ENCODE assay signal across 36 cellular contexts in the genomic region with DNA sequence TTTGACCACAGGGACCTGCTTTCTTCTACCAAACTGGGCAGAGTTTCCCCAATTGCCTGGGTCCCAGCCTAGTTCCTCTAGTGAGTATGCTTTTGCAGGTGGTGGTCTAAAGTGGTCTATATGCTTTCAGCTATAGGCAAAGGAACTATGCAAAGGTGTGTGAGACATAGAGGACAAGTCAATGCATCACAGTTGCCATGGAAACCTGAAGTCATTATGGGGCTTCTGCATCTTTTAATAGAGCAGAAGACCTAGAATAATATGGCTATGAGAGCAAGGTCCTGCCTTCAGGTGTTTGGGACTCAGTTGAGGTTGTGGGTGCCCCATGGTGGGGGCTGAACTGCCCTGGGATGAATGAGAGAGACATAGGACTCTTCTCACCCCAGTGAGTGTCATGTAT.
DNase-seq lines count a peak whose midpoint lies in the region; ATAC-seq, FAIRE-seq and TF ChIP-seq lines count a peak whose summit lies in the region.
"Had no signal": no experiment of that assay in that cellular context is flagged by ENCODE, and none has a peak within 500 bp of the region (broad histone marks: within the 10 kb centered on the region; RNA-seq: fewer than 3 reads in every experiment).

No MANE protein-coding gene starts in this region.

- H3K27ac Mint-ChIP-seq in astrocyte (ENCODE audit: unreplicated experiment) = no peak overlapping the region
- no peak overlapping the region for H3K27ac Mint-ChIP-seq in naive thymus-derived CD4-positive, alpha-beta T cell
- no peak overlapping the region for H3K27ac Mint-ChIP-seq in activated naive CD8-positive, alpha-beta T cell treated with anti-CD3 and anti-CD28 coated beads, Interleukin-2, amount 50 U/mL, for 24 hours
- H3K27ac Mint-ChIP-seq: B cell; CD4-positive, alpha-beta memory T cell; CD4-positive, alpha-beta T cell; CD4-positive, CD25-positive, alpha-beta regulatory T cell; CD8-positive, alpha-beta T cell had no signal

- TF ChIP-seq CTCF in astrocyte (IDR thresholded peaks at IDR 0.05; ENCODE audit: insufficient read depth, low read depth, low read length) (no peak), K562 (IDR thresholded peaks at IDR 0.05 in 2 of 3, conservative IDR thresholded peaks at IDR 0.05 in 1 of 3; ENCODE audit: insufficient read depth in 2 of 3, low read depth in 1 of 3, low read length in 3 of 3) (no peak)

- POLR2A ChIA-PET in K562 (lab: Yijun Ruan, JAX) = no interaction called here
- POLR2A ChIA-PET in naive thymus-derived CD4-positive, alpha-beta T cell (lab: Charles Lee) = no interaction called here

- BruUV-seq in K562 (replicated peaks; lab: Mats Ljungman, UMichigan) = no TSS peak

- no peaks in the 10 kb centered on the region for H3K9me3 Mint-ChIP-seq in astrocyte (ENCODE audit: unreplicated experiment)
- H3K9me3 Mint-ChIP-seq in naive thymus-derived CD4-positive, alpha-beta T cell = no peaks in the 10 kb centered on the region
- H3K9me3 Mint-ChIP-seq in activated naive CD8-positive, alpha-beta T cell treated with anti-CD3 and anti-CD28 coated beads, Interleukin-2, amount 50 U/mL, for 24 hours = no peaks in the 10 kb centered on the region
- H3K9me3 Mint-ChIP-seq: CD14-positive monocyte; CD4-positive, alpha-beta memory T cell; CD4-positive, alpha-beta T cell; CD4-positive, CD25-positive, alpha-beta regulatory T cell; CD8-positive, alpha-beta memory T cell; CD8-positive, alpha-beta T cell had no signal

- H3K4me3 Mint-ChIP-seq in astrocyte (ENCODE audit: unreplicated experiment) = no peak overlapping the region
- H3K4me3 Mint-ChIP-seq in naive thymus-derived CD4-positive, alpha-beta T cell = no peak overlapping the region
- H3K4me3 Mint-ChIP-seq in activated naive CD8-positive, alpha-beta T cell treated with anti-CD3 and anti-CD28 coated beads, Interleukin-2, amount 50 U/mL, for 24 hours = no peak overlapping the region
- H3K4me3 Mint-ChIP-seq: B cell; CD14-positive monocyte; CD4-positive, alpha-beta memory T cell; CD4-positive, alpha-beta T cell; CD4-positive, CD25-positive, alpha-beta regulatory T cell; CD8-positive, alpha-beta memory T cell; CD8-positive, alpha-beta T cell had no signal

- CTCF ChIA-PET in K562 (lab: Yijun Ruan, JAX; ENCODE audit: low intra/inter-chr PET ratio) = no interaction called here
- CTCF ChIA-PET in naive thymus-derived CD4-positive, alpha-beta T cell (lab: Charles Lee) = interaction anchor here (0.6 kb wide), 1 partner anchor 111 kb away, joined by 6 read pairs; no protein-coding TSS in a partner anchor

- TF ChIP-seq RAD21 in K562 (CRISPR knock-in tag; conservative IDR thresholded peaks at IDR 0.05 in 1 of 2, IDR thresholded peaks at IDR 0.05 in 1 of 2) = no peak

- no peaks in the 10 kb centered on the region for H3K4me1 ChIP-seq in Karpas-422 (ENCODE audit: low read length)
- H3K4me1 ChIP-seq in astrocyte (ENCODE audit: insufficient read depth, low read length) = peaks cover 7% of the 10 kb centered on the region
- peaks cover 0 to 13% of the 10 kb centered on the region in 2 experiments; a peak in 3 of 5 replicates for H3K4me1 ChIP-seq in K562 (replicated peaks in 1 of 2; ENCODE audit: control insufficient read depth in 2 of 2, insufficient read depth in 2 of 2, low read length in 2 of 2)
- H3K4me1 ChIP-seq in naive thymus-derived CD4-positive, alpha-beta T cell (ENCODE audit: control insufficient read depth in 2 of 2, insufficient read depth in 2 of 2, low read length in 2 of 2) = no peaks in the 10 kb centered on the region
- H3K4me1 ChIP-seq: A549, BE2C, BLaER1, Caco-2 had no signal

- peak; percentile 2 for DNase-seq in DMS53 (lab: John Stamatoyannopoulos, UW)
- DNase-seq in DMS53 treated with DMSO at 0.1 percent for 48 hours (lab: John Stamatoyannopoulos, UW; ENCODE audit: unreplicated experiment) = no peak
- peak; percentile 52 for DNase-seq in Karpas-422
- no peak for DNase-seq in astrocyte (ENCODE audit: low read depth)
- no peak for DNase-seq in K562 (ENCODE audit: extremely low read depth in 1 of 4, low spot score in 3 of 4)
- DNase-seq in effector CD8-positive, alpha-beta T cell (lab: John Stamatoyannopoulos, UW) = no peak
- DNase-seq in naive thymus-derived CD4-positive, alpha-beta T cell = no peak
- DNase-seq in activated naive CD8-positive, alpha-beta T cell treated with anti-CD3 and anti-CD28 coated beads, Interleukin-2, amount 50 U/mL, for 24 hours = no peak
- DNase-seq: 8988T; ACHN; AML-193; BE2C; C1 segment of cervical spinal cord; Caco-2; Calu3; CD4-positive, alpha-beta memory T cell; CD4-positive, alpha-beta T cell; CD4-positive, CD25-positive, alpha-beta regulatory T cell; CD8-positive, alpha-beta memory T cell; CD8-positive, alpha-beta T cell; COR-L47; DMS 273 treated with DMSO at 0.1 percent for 48 hours; DMS153; DMS79; DMS79 treated with DMSO at 0.1 percent for 48 hours; DND-41; EL had no signal

- H3K79me2 ChIP-seq in Karpas-422 (ENCODE audit: low read length) (no peaks in the 10 kb centered on the region), astrocyte (ENCODE audit: insufficient read depth, low read length) (no peaks in the 10 kb centered on the region), K562 (ENCODE audit: control insufficient read depth, insufficient read depth, low read length) (no peaks in the 10 kb centered on the region)

- H3K9me1 ChIP-seq in K562 (ENCODE audit: control insufficient read depth, insufficient read depth, low read length) = no peaks in the 10 kb centered on the region

- no peak overlapping the region for H3K9ac ChIP-seq in Karpas-422 (ENCODE audit: low read length)
- H3K9ac ChIP-seq in astrocyte (ENCODE audit: low read length) = no peak overlapping the region
- no peak overlapping the region for H3K9ac ChIP-seq in K562 (ENCODE audit: insufficient read depth in 1 of 2, low read depth in 2 of 2, low read length in 2 of 2)
- H3K9ac ChIP-seq: BLaER1; BLaER1 treated with 17β-estradiol and CSF1 and Interleukin-3, amounts not matched to agents 10 nM and 100 nM had no signal

- no peak for TF ChIP-seq EP300 in K562 (IDR thresholded peaks at IDR 0.05; ENCODE audit: low read length)

- intact Hi-C loops in K562 (cut with micrococcal nuclease) = no loop called here
- intact Hi-C loops in naive thymus-derived CD4-positive, alpha-beta T cell (cut with micrococcal nuclease) = no loop called here

- H3K9me2 ChIP-seq in Karpas-422 (replicated peaks; ENCODE audit: insufficient read depth, low read length) = no peaks in the 10 kb centered on the region

- H3K9me3 ChIP-seq in Karpas-422 (ENCODE audit: low read length) = no peaks in the 10 kb centered on the region
- H3K9me3 ChIP-seq in astrocyte (ENCODE audit: insufficient read depth, low read depth, low read length) = no peaks in the 10 kb centered on the region
- H3K9me3 ChIP-seq in K562 (replicated peaks; ENCODE audit: control insufficient read depth, insufficient read depth, low read depth, low read length) = no peaks in the 10 kb centered on the region
- no peaks in the 10 kb centered on the region for H3K9me3 ChIP-seq in naive thymus-derived CD4-positive, alpha-beta T cell (ENCODE audit: control insufficient read depth in 2 of 3, low read length in 3 of 3)
- H3K9me3 ChIP-seq: A549; BE2C; BLaER1; BLaER1 treated with 17β-estradiol and CSF1 and Interleukin-3, amounts not matched to agents 10 nM and 100 nM; Caco-2 had no signal

- no peak for TF ChIP-seq POLR2A in K562 (conservative IDR thresholded peaks at IDR 0.05)

- H3K27me3 ChIP-seq in Karpas-422 (ENCODE audit: low read length) (no peaks in the 10 kb centered on the region), astrocyte (ENCODE audit: insufficient read depth, low read length) (no peaks in the 10 kb centered on the region), K562 (ENCODE audit: control insufficient read depth in 2 of 2, insufficient read depth in 2 of 2, low read length in 2 of 2) (no peaks in the 10 kb centered on the region)
- no peaks in the 10 kb centered on the region for H3K27me3 ChIP-seq in naive thymus-derived CD4-positive, alpha-beta T cell (ENCODE audit: control insufficient read depth in 2 of 2, insufficient read depth in 2 of 2, low read length in 2 of 2)
- H3K27me3 ChIP-seq: BE2C; BLaER1; BLaER1 treated with 17β-estradiol and CSF1 and Interleukin-3, amounts not matched to agents 10 nM and 100 nM had no signal

- H4K20me1 ChIP-seq in Karpas-422 (ENCODE audit: insufficient read depth, low read depth, low read length) = no peaks in the 10 kb centered on the region
- H4K20me1 ChIP-seq in astrocyte (ENCODE audit: insufficient read depth, low read length) = no peaks in the 10 kb centered on the region
- H4K20me1 ChIP-seq in K562 (replicated peaks; ENCODE audit: control insufficient read depth, insufficient read depth, low read length) = no peaks in the 10 kb centered on the region
- H4K20me1 ChIP-seq: BLaER1; BLaER1 treated with 17β-estradiol and CSF1 and Interleukin-3, amounts not matched to agents 10 nM and 100 nM had no signal

- H3K4me1 Mint-ChIP-seq in astrocyte (ENCODE audit: low read depth, unreplicated experiment) = peaks cover 4% of the 10 kb centered on the region
- no peaks in the 10 kb centered on the region for H3K4me1 Mint-ChIP-seq in naive thymus-derived CD4-positive, alpha-beta T cell
- H3K4me1 Mint-ChIP-seq in activated naive CD8-positive, alpha-beta T cell treated with anti-CD3 and anti-CD28 coated beads, Interleukin-2, amount 50 U/mL, for 24 hours = peaks cover 3% of the 10 kb centered on the region
- H3K4me1 Mint-ChIP-seq: B cell; CD14-positive monocyte; CD4-positive, alpha-beta memory T cell; CD4-positive, CD25-positive, alpha-beta regulatory T cell; CD8-positive, alpha-beta memory T cell had no signal

- no peak for ATAC-seq in K562
- ATAC-seq in naive thymus-derived CD4-positive, alpha-beta T cell = no peak
- no peak for ATAC-seq in activated naive CD8-positive, alpha-beta T cell treated with anti-CD3 and anti-CD28 coated beads, Interleukin-2, amount 50 U/mL, for 24 hours
- ATAC-seq: A549; CD8-positive, alpha-beta T cell had no signal

- no peaks in the 10 kb centered on the region for H3K36me3 Mint-ChIP-seq in astrocyte (ENCODE audit: low read depth, unreplicated experiment)
- H3K36me3 Mint-ChIP-seq in naive thymus-derived CD4-positive, alpha-beta T cell = peaks cover 0 to 3% (median 0%) of the 10 kb centered on the region in 5 donors
- peaks cover 10% of the 10 kb centered on the region for H3K36me3 Mint-ChIP-seq in activated naive CD8-positive, alpha-beta T cell treated with anti-CD3 and anti-CD28 coated beads, Interleukin-2, amount 50 U/mL, for 24 hours (ENCODE audit: low read depth)
- H3K36me3 Mint-ChIP-seq: CD4-positive, CD25-positive, alpha-beta regulatory T cell had no signal

- no peaks in the 10 kb centered on the region for H3K36me3 ChIP-seq in Karpas-422 (ENCODE audit: insufficient read depth, low read length)
- H3K36me3 ChIP-seq in astrocyte (ENCODE audit: insufficient read depth, low read length) = no peaks in the 10 kb centered on the region
- H3K36me3 ChIP-seq in K562 (ENCODE audit: control insufficient read depth, insufficient read depth, low read length) = peaks cover 20% of the 10 kb centered on the region; the same call in 2 of the 3 replicates
- no peaks in the 10 kb centered on the region for H3K36me3 ChIP-seq in naive thymus-derived CD4-positive, alpha-beta T cell (ENCODE audit: control insufficient read depth in 2 of 3, insufficient read depth in 3 of 3, low read length in 3 of 3)
- H3K36me3 ChIP-seq: BE2C had no signal

- in situ Hi-C loops in K562 (cut with MboI) = no loop called here

- H3K4me2 ChIP-seq in Karpas-422 (ENCODE audit: low read depth, low read length, poor library complexity, severe bottlenecking) (no peak overlapping the region), astrocyte (ENCODE audit: low read length) (no peak overlapping the region), K562 (ENCODE audit: insufficient read depth, low read length) (no peak overlapping the region)
- H3K4me2 ChIP-seq: A549; BLaER1; BLaER1 treated with 17β-estradiol and CSF1 and Interleukin-3, amounts not matched to agents 10 nM and 100 nM had no signal

- H3K27ac ChIP-seq in Karpas-422 (ENCODE audit: low read length) (no peak overlapping the region), astrocyte (ENCODE audit: low read depth, low read length) (no peak overlapping the region), K562 (ENCODE audit: extremely low read depth, low read depth, low read length) (no peak overlapping the region)
- no peak overlapping the region for H3K27ac ChIP-seq in naive thymus-derived CD4-positive, alpha-beta T cell (ENCODE audit: low read depth, low read length)
- H3K27ac ChIP-seq: 22Rv1; A549; BLaER1; BLaER1 treated with 17β-estradiol and CSF1 and Interleukin-3, amounts not matched to agents 10 nM and 100 nM; C4-2B had no signal

- no peak overlapping the region for H2AFZ ChIP-seq in Karpas-422 (ENCODE audit: low read length)
- no peak overlapping the region for H2AFZ ChIP-seq in astrocyte (ENCODE audit: low read depth, low read length)
- no peak overlapping the region for H2AFZ ChIP-seq in K562 (ENCODE audit: low read depth, low read length)

- no peaks in the 10 kb centered on the region for H3K27me3 Mint-ChIP-seq in astrocyte (ENCODE audit: low read depth, unreplicated experiment)
- H3K27me3 Mint-ChIP-seq in naive thymus-derived CD4-positive, alpha-beta T cell = no peaks in the 10 kb centered on the region
- H3K27me3 Mint-ChIP-seq in activated naive CD8-positive, alpha-beta T cell treated with anti-CD3 and anti-CD28 coated beads, Interleukin-2, amount 50 U/mL, for 24 hours = no peaks in the 10 kb centered on the region
- H3K27me3 Mint-ChIP-seq: B cell; CD4-positive, alpha-beta memory T cell; CD4-positive, alpha-beta T cell; CD4-positive, CD25-positive, alpha-beta regulatory T cell; CD8-positive, alpha-beta memory T cell had no signal

- FAIRE-seq in astrocyte (lab: Jason Lieb, UNC) = peak; percentile 71
- no peak for FAIRE-seq in K562 (lab: Jason Lieb, UNC)
- FAIRE-seq: A204.1, A549, D721Med had no signal

- no peak overlapping the region for H3K4me3 ChIP-seq in Karpas-422 (ENCODE audit: low read length)
- H3K4me3 ChIP-seq in astrocyte (ENCODE audit: insufficient read depth, low read depth, low read length) = no peak overlapping the region
- no peak overlapping the region for H3K4me3 ChIP-seq in K562
- no peak overlapping the region for H3K4me3 ChIP-seq in naive thymus-derived CD4-positive, alpha-beta T cell (ENCODE audit: low read length)
- H3K4me3 ChIP-seq: A549; BLaER1; BLaER1 treated with 17β-estradiol and CSF1 and Interleukin-3, amounts not matched to agents 10 nM and 100 nM had no signal

Comparison
In these comparisons a context has a peak if more than half of its experiments do, and no peak if none do; other contexts are left out.
1. DNase-seq: peak in DMS53 (single experiment) and Karpas-422 (single experiment); none in DMS53 treated with DMSO at 0.1 percent for 48 hours (single experiment), astrocyte (single experiment), K562 (0 of 4), effector CD8-positive, alpha-beta T cell (single experiment), naive thymus-derived CD4-positive, alpha-beta T cell (0 of 9) and activated naive CD8-positive, alpha-beta T cell treated with anti-CD3 and anti-CD28 coated beads, Interleukin-2, amount 50 U/mL, for 24 hours (single experiment).